ENCODE assay signal across 27 cellular contexts in the genomic region with DNA sequence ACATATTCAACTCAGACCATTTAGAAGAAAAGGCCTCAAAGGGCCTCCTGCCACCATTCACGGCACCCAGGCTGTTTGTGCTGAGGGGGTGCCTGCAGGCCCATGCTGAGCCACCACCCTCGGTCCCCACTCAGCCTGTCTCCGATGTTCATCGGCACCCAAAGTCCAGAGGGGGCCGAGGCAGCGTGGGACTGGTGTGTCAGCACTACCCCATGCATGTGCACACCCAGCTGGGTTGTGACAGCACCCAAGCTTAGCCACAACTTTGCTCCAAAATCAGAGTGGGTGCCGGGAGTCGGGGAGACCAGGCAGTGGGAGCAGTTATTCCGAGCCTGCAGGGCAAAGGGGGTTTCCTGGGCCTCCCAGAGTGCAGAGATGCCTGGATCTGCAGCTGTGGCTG.
"Had no signal": no experiment of that assay in that cellular context is flagged by ENCODE, and none has a peak within 500 bp of the region (broad histone marks: within the 10 kb centered on the region; RNA-seq: fewer than 3 reads in every experiment).

No MANE protein-coding gene starts in this region.

- H3K4me3 Mint-ChIP-seq: naive B cell; naive thymus-derived CD8-positive, alpha-beta T cell; natural killer cell treated with Interleukin-12 subunit alpha and Interleukin-12 subunit beta and Interleukin-15 and Interleukin-18, amount 100 ng/mL, for 72 hours; nephron progenitor cell; neural crest cell; stimulated activated naive B cell treated with anti-CD40 and anti-IgM and Interleukin-4, amounts not matched to agents 10 μg/mL and 1 μg/mL and 100 μg/mL, for 72 hours; stimulated activated naive CD8-positive, alpha-beta T cell treated with anti-CD3 and anti-CD28 coated beads, Interleukin-15, Interleukin-2, amounts not matched to agents 100 ng/mL and 50 ng/mL, for 24 hours had no signal

- H3K4me1 ChIP-seq: parathyroid adenoma, prostate gland, right lobe of liver, sigmoid colon, stomach, tibial artery, upper lobe of left lung, vagina had no signal

- DNase-seq: naive B cell; naive thymus-derived CD8-positive, alpha-beta T cell; nephron progenitor cell; occipital lobe; ovary; sigmoid colon; small intestine; stimulated activated CD4-positive, alpha-beta T cell treated with anti-CD3 and anti-CD28 coated beads, Interleukin-12 subunit alpha, Interleukin-12 subunit beta, amount 100 ng/mL, for 4 hours; stimulated activated CD4-positive, alpha-beta T cell treated with anti-CD3 and anti-CD28 coated beads, Interleukin-1b, Interleukin-23, amount 100 ng/mL, for 48 hours; stimulated activated CD4-positive, alpha-beta T cell treated with anti-CD3 and anti-CD28 coated beads, Interleukin-4, amount 100 ng/mL, for 1 hour; stimulated activated CD4-positive, alpha-beta T cell treated with anti-CD3 and anti-CD28 coated beads, Interleukin-4, amount 100 ng/mL, for 4 hours; stimulated activated CD8-positive, alpha-beta memory T cell treated with anti-CD3 and anti-CD28 coated beads, Interleukin-4, amount 100 ng/mL, for 48 hours; stimulated activated naive B cell treated with anti-CD40 and anti-IgM and Interleukin-4, amounts not matched to agents 10 μg/mL and 1 μg/mL and 100 μg/mL, for 72 hours; stimulated activated naive CD4-positive, alpha-beta T cell treated with Interleukin-2 at 50 U/mL for 16 hours; stomach; tibial artery; trophoblast cell had no signal

- H3K36me3 ChIP-seq: ovary, prostate gland, right lobe of liver, sigmoid colon, stomach, thoracic aorta, tibial artery, upper lobe of left lung, vagina had no signal

- H3K4me3 ChIP-seq: ovary, prostate gland, right lobe of liver, sigmoid colon, stomach, thoracic aorta, tibial artery, upper lobe of left lung, vagina had no signal

- ATAC-seq: naive thymus-derived CD8-positive, alpha-beta T cell; natural killer cell treated with Interleukin-12 subunit alpha and Interleukin-12 subunit beta and Interleukin-15 and Interleukin-18, amount 100 ng/mL, for 72 hours; right cardiac atrium; right lobe of liver; stimulated activated naive B cell treated with anti-CD40 and anti-IgM and Interleukin-4, amounts not matched to agents 10 μg/mL and 1 μg/mL and 100 μg/mL, for 72 hours had no signal

- H3K9me3 ChIP-seq: ovary, prostate gland, right lobe of liver, sigmoid colon, thoracic aorta, tibial artery, upper lobe of left lung, vagina had no signal

- H3K36me3 Mint-ChIP-seq: naive B cell; naive thymus-derived CD8-positive, alpha-beta T cell; stimulated activated naive B cell treated with anti-CD40 and anti-IgM and Interleukin-4, amounts not matched to agents 10 μg/mL and 1 μg/mL and 100 μg/mL, for 72 hours had no signal

- H3K27me3 Mint-ChIP-seq: naive B cell; naive thymus-derived CD8-positive, alpha-beta T cell; natural killer cell treated with Interleukin-12 subunit alpha and Interleukin-12 subunit beta and Interleukin-15 and Interleukin-18, amount 100 ng/mL, for 72 hours; stimulated activated naive B cell treated with anti-CD40 and anti-IgM and Interleukin-4, amounts not matched to agents 10 μg/mL and 1 μg/mL and 100 μg/mL, for 72 hours; stimulated activated naive CD8-positive, alpha-beta T cell treated with anti-CD3 and anti-CD28 coated beads, Interleukin-15, Interleukin-2, amounts not matched to agents 100 ng/mL and 50 ng/mL, for 24 hours had no signal

- H3K27ac ChIP-seq: ovary, parathyroid adenoma, prostate gland, right lobe of liver, sigmoid colon, stomach, thoracic aorta, tibial artery, upper lobe of left lung, vagina had no signal

- H3K4me1 Mint-ChIP-seq: naive B cell; naive thymus-derived CD8-positive, alpha-beta T cell; nephron progenitor cell; neural crest cell; stimulated activated naive B cell treated with anti-CD40 and anti-IgM and Interleukin-4, amounts not matched to agents 10 μg/mL and 1 μg/mL and 100 μg/mL, for 72 hours had no signal

- H3K27me3 ChIP-seq: ovary, right lobe of liver, sigmoid colon, stomach, tibial artery, upper lobe of left lung, vagina had no signal

- H3K27ac Mint-ChIP-seq: naive thymus-derived CD8-positive, alpha-beta T cell; natural killer cell treated with Interleukin-12 subunit alpha and Interleukin-12 subunit beta and Interleukin-15 and Interleukin-18, amount 100 ng/mL, for 72 hours; nephron progenitor cell; stimulated activated naive B cell treated with anti-CD40 and anti-IgM and Interleukin-4, amounts not matched to agents 10 μg/mL and 1 μg/mL and 100 μg/mL, for 72 hours; stimulated activated naive CD8-positive, alpha-beta T cell treated with anti-CD3 and anti-CD28 coated beads, Interleukin-15, Interleukin-2, amounts not matched to agents 100 ng/mL and 50 ng/mL, for 24 hours had no signal

- H3K9me3 Mint-ChIP-seq: nephron progenitor cell had no signal
